Comparison of ENCODE assay signal across 26 cellular contexts in genomic region chr1:20318521-20318920, GRCh38. TPM values are rescaled to one million over a fixed set of nuclear protein-coding genes. Genes with fewer than 3 reads are reported as not detected.
"Had no signal": no experiment of that assay in that cellular context is flagged by ENCODE, and none has a peak within 500 bp of the region (broad histone marks: within the 10 kb centered on the region; RNA-seq: fewer than 3 reads in every experiment).

No MANE protein-coding gene starts in this region.

- H3K27me3 ChIP-seq: colonic mucosa, gastrocnemius medialis had no signal

- DNase-seq: colonic mucosa; cortex of kidney; dermis blood vessel endothelial cell; dorsolateral prefrontal cortex; effector CD4-positive, alpha-beta T cell; effector CD8-positive, alpha-beta T cell; effector memory CD4-positive, alpha-beta T cell; effector memory CD8-positive, alpha-beta T cell; endodermal cell; erythroblast; esophagus squamous epithelium; foreskin fibroblast; foreskin keratinocyte; foreskin melanocyte; gastrocnemius medialis; glutamatergic neuron; head of caudate nucleus; heart left ventricle; heart right ventricle had no signal

- H3K4me3 ChIP-seq: colonic mucosa, coronary artery, dorsolateral prefrontal cortex, esophagus muscularis mucosa, esophagus squamous epithelium, gastrocnemius medialis, gastroesophageal sphincter, heart left ventricle, heart right ventricle had no signal

- H3K27ac ChIP-seq: colonic mucosa, coronary artery, dorsolateral prefrontal cortex, epithelial cell of prostate, esophagus muscularis mucosa, esophagus squamous epithelium, foreskin keratinocyte, gastrocnemius medialis, gastroesophageal sphincter, heart left ventricle, heart right ventricle had no signal

- H3K36me3 ChIP-seq: colonic mucosa, esophagus muscularis mucosa, esophagus squamous epithelium, gastrocnemius medialis, gastroesophageal sphincter, heart left ventricle, heart right ventricle had no signal

- H3K9me3 ChIP-seq: colonic mucosa, esophagus muscularis mucosa, esophagus squamous epithelium, gastrocnemius medialis, gastroesophageal sphincter, heart left ventricle, heart right ventricle had no signal

- H3K4me1 ChIP-seq: colonic mucosa, esophagus squamous epithelium, foreskin keratinocyte, gastrocnemius medialis had no signal

RNA-seq across cellular contexts. Expression of gene VWA5B1, which starts 27.8 kb away (rescaled TPM):
- polyA plus RNA-seq: endothelial cell of umbilical vein, esophagus, fibroblast of lung, foreskin keratinocyte had no signal
